Comparison of ENCODE assay signal across 1 cellular context in the genomic region with DNA sequence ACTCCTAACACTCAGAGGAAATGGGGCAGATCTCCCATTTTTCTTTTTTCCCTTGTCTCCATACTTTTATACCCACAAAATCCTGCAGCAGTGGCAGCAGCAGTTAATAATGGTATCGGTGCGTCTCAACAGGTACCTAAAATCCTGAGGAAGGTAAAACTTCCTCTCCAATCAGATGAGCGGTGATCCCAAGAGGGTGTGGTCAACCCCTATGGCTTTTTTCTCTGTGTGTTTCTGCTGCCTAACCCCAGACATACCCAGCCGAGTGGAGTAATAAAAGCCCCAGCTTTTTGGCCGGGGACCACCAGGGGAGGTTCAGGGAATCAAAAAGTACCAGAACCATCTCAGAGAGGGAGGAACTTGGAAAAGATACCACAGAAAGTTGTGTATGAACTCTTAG.
TF ChIP-seq lines count a peak whose summit lies in the region.

No MANE protein-coding gene starts in this region.

TF ChIP-seq in K562, 482 proteins besides CTCF, POLR2A, EP300 and RAD21 (continued from another document):
- TF ChIP-seq ETV5 (CRISPR knock-in tag; IDR thresholded peaks at IDR 0.05; ENCODE audit: low read depth) = no peak
- TF ChIP-seq SIRT6 (IDR thresholded peaks at IDR 0.05; ENCODE audit: low read depth, low read length) = no peak
- TF ChIP-seq SETDB1 (IDR thresholded peaks at IDR 0.05; ENCODE audit: low read length) = no peak
- TF ChIP-seq, protein P1, sequence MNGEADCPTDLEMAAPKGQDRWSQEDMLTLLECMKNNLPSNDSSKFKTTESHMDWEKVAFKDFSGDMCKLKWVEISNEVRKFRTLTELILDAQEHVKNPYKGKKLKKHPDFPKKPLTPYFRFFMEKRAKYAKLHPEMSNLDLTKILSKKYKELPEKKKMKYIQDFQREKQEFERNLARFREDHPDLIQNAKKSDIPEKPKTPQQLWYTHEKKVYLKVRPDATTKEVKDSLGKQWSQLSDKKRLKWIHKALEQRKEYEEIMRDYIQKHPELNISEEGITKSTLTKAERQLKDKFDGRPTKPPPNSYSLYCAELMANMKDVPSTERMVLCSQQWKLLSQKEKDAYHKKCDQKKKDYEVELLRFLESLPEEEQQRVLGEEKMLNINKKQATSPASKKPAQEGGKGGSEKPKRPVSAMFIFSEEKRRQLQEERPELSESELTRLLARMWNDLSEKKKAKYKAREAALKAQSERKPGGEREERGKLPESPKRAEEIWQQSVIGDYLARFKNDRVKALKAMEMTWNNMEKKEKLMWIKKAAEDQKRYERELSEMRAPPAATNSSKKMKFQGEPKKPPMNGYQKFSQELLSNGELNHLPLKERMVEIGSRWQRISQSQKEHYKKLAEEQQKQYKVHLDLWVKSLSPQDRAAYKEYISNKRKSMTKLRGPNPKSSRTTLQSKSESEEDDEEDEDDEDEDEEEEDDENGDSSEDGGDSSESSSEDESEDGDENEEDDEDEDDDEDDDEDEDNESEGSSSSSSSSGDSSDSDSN (IDR thresholded peaks at IDR 0.05; ENCODE audit: borderline replicate concordance in 1 of 2, low read depth in 2 of 2, low read length in 2 of 2) = no peak
- TF ChIP-seq, protein P2, sequence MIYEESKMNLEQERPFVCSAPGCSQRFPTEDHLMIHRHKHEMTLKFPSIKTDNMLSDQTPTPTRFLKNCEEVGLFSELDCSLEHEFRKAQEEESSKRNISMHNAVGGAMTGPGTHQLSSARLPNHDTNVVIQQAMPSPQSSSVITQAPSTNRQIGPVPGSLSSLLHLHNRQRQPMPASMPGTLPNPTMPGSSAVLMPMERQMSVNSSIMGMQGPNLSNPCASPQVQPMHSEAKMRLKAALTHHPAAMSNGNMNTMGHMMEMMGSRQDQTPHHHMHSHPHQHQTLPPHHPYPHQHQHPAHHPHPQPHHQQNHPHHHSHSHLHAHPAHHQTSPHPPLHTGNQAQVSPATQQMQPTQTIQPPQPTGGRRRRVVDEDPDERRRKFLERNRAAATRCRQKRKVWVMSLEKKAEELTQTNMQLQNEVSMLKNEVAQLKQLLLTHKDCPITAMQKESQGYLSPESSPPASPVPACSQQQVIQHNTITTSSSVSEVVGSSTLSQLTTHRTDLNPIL (CRISPR knock-in tag; IDR thresholded peaks at IDR 0.05) = no peak
- TF ChIP-seq NFYB (IDR thresholded peaks at IDR 0.05; ENCODE audit: extremely low read depth, insufficient read length) = no peak
- TF ChIP-seq SREBF1 (IDR thresholded peaks at IDR 0.05; ENCODE audit: borderline replicate concordance, low read depth, low read length) = no peak
- TF ChIP-seq TEAD1 (CRISPR knock-in tag; IDR thresholded peaks at IDR 0.05) = no peak
- TF ChIP-seq MCM5 (IDR thresholded peaks at IDR 0.05; ENCODE audit: low read depth) = no peak
- TF ChIP-seq, protein P3, sequence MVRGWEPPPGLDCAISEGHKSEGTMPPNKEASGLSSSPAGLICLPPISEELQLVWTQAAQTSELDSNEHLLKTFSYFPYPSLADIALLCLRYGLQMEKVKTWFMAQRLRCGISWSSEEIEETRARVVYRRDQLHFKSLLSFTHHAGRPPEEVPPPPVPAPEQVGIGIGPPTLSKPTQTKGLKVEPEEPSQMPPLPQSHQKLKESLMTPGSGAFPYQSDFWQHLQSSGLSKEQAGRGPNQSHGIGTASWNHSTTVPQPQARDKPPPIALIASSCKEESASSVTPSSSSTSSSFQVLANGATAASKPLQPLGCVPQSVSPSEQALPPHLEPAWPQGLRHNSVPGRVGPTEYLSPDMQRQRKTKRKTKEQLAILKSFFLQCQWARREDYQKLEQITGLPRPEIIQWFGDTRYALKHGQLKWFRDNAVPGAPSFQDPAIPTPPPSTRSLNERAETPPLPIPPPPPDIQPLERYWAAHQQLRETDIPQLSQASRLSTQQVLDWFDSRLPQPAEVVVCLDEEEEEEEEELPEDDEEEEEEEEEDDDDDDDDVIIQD (CRISPR knock-in tag; IDR thresholded peaks at IDR 0.05) = no peak
- no peak for TF ChIP-seq JUNB (CRISPR knock-in tag; conservative IDR thresholded peaks at IDR 0.05)
- TF ChIP-seq HDAC6 (IDR thresholded peaks at IDR 0.05; ENCODE audit: low read depth, low read length) = no peak
TF ChIP-seq in K562: peak in this region for 0.
